Comparison of ENCODE assay signal across 9 cellular contexts in the genomic region with DNA sequence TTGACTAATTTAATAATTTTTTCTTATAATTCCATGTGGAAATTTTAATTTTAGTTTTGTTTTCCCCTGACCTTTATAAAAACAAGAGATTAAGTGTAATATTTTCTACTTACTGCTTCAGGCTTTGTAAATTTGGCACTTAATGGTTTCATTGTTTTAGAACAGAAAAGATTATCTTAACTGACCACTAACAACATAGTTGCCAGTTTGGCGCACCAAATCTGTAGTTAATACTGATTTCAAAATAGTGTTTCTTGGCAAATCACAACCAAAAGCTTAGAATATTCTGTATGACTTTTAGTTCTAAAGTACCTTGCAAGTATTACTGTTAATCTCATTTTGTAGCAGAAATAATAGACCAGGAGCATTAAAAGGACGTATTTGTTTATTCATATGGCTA.
"Had no signal": no experiment of that assay in that cellular context is flagged by ENCODE, and none has a peak within 500 bp of the region (broad histone marks: within the 10 kb centered on the region; RNA-seq: fewer than 3 reads in every experiment).

No MANE protein-coding gene starts in this region.

- H3K36me3 ChIP-seq: HAP-1 had no signal

- H3K9me3 ChIP-seq: HAP-1 had no signal

- H3K27ac Mint-ChIP-seq: HFFc6, IgD-negative memory B cell had no signal

- H3K27ac ChIP-seq: GM23248, HL-60 had no signal

- H3K4me1 ChIP-seq: HAP-1 had no signal

- DNase-seq: GM23248, GOT3, H7, HFFc6 had no signal

- H3K9me3 Mint-ChIP-seq: HFFc6, IgD-negative memory B cell had no signal

- H3K4me3 Mint-ChIP-seq: HFFc6, IgD-negative memory B cell had no signal

- ATAC-seq: HCT116, HepG2 had no signal

- H3K4me3 ChIP-seq: GM23248, HAP-1 had no signal

- H3K27me3 Mint-ChIP-seq: IgD-negative memory B cell had no signal
